ENCODE assay signal across 1 cellular context in the genomic region with DNA sequence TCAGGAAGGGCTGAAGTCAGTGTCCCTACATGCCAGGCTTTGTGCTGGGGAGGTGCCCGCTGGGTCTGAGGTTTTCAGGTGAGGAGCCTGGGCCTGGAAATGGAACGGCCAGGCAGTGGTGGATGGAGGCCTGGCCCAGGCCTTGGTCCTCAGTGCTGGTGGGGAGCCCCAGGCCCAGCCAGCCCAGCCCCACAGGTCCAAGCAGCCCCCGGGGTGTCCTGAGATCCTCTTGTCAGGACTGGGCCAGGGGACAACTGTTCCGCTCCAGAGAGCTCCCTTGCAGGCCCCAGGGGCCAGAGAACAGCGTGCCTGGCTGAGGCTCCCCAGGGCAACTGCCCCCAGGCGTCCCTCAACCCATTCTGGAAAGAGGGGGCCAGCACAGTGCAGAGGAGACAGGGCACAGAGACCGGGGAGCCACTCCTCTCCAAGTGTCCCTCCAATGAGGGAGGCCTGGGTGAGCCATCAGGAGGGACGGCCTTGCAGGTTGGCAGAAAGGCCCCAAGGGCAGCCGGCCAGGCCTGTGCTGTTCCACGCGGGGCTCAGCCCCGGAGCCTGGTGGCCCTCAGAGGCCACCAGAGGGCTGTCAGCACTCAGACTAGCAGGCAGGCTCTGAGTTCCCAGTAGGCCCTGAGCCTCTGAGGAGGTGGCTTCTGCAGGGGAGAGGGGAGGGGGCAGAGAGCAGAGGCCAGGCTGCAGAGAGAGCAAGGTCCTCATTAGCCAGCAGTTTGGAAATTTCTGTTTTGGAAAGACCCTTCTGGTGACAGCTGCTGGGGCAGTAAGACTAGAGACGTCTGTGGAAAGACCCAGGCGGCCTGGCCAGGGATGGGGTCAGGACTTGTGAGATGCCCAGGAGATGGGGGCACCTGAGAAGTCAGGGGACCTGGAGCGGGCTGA.
TF ChIP-seq lines count a peak whose summit lies in the region.

No MANE protein-coding gene starts in this region.

TF ChIP-seq in HepG2, 621 proteins besides CTCF, POLR2A, EP300 and RAD21 (continued from another document and continues in another):
- TF ChIP-seq, protein P1, sequence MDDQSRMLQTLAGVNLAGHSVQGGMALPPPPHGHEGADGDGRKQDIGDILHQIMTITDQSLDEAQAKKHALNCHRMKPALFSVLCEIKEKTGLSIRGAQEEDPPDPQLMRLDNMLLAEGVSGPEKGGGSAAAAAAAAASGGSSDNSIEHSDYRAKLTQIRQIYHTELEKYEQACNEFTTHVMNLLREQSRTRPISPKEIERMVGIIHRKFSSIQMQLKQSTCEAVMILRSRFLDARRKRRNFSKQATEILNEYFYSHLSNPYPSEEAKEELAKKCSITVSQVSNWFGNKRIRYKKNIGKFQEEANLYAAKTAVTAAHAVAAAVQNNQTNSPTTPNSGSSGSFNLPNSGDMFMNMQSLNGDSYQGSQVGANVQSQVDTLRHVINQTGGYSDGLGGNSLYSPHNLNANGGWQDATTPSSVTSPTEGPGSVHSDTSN (CRISPR knock-in tag; IDR thresholded peaks at IDR 0.05; ENCODE audit: borderline replicate concordance), result no peak
- TF ChIP-seq RNF219 (CRISPR knock-in tag; IDR thresholded peaks at IDR 0.05) (no peak), ZNF329 (CRISPR knock-in tag; IDR thresholded peaks at IDR 0.05; ENCODE audit: low read depth) (no peak), ZNF660 (CRISPR knock-in tag; IDR thresholded peaks at IDR 0.05; ENCODE audit: borderline replicate concordance, low read depth) (no peak), ZNF280D (CRISPR knock-in tag; IDR thresholded peaks at IDR 0.05) (no peak), ARNT2 (CRISPR knock-in tag; IDR thresholded peaks at IDR 0.05; ENCODE audit: low read depth) (no peak), ZNF552 (CRISPR knock-in tag; IDR thresholded peaks at IDR 0.05; ENCODE audit: borderline replicate concordance) (no peak), MLX (CRISPR knock-in tag; IDR thresholded peaks at IDR 0.05) (no peak), ZFP36L1 (CRISPR knock-in tag; IDR thresholded peaks at IDR 0.05) (no peak), ELK4 (CRISPR knock-in tag; IDR thresholded peaks at IDR 0.05; ENCODE audit: borderline replicate concordance) (no peak), FOXK1 (CRISPR knock-in tag; IDR thresholded peaks at IDR 0.05; ENCODE audit: borderline replicate concordance, low read depth) (no peak), SP2 (CRISPR knock-in tag; IDR thresholded peaks at IDR 0.05) (no peak), CEBPG (CRISPR knock-in tag; IDR thresholded peaks at IDR 0.05) (no peak), ZNF274 (CRISPR knock-in tag; IDR thresholded peaks at IDR 0.05) (0 out of 2 replicates have a peak, but pooled peaks have one; percentile 24), ZNF773 (CRISPR knock-in tag; IDR thresholded peaks at IDR 0.05; ENCODE audit: borderline replicate concordance) (no peak), SAFB2 (CRISPR knock-in tag; IDR thresholded peaks at IDR 0.05; ENCODE audit: borderline replicate concordance, low read depth) (no peak), MXI1 (IDR thresholded peaks at IDR 0.05; ENCODE audit: borderline replicate concordance, low read depth, low read length) (no peak; the same call in 2 of the 3 replicates), BRF2 (CRISPR knock-in tag; IDR thresholded peaks at IDR 0.05) (no peak), ZFYVE20 (CRISPR knock-in tag; IDR thresholded peaks at IDR 0.05; ENCODE audit: borderline replicate concordance, low read depth) (no peak), FOXK2 (IDR thresholded peaks at IDR 0.05) (no peak), ZNF230 (CRISPR knock-in tag; IDR thresholded peaks at IDR 0.05) (no peak; the same call in 1 of the 2 replicates), ZNF121 (CRISPR knock-in tag; IDR thresholded peaks at IDR 0.05) (no peak), ZNF234 (CRISPR knock-in tag; conservative IDR thresholded peaks at IDR 0.05) (no peak), SALL2 (CRISPR knock-in tag; IDR thresholded peaks at IDR 0.05) (no peak), PCBP1 (IDR thresholded peaks at IDR 0.05; ENCODE audit: borderline replicate concordance, low read depth, low read length) (0 out of 2 replicates have a peak, but pooled peaks have one; percentile 74), TRIM22 (IDR thresholded peaks at IDR 0.05) (no peak)
- TF ChIP-seq, protein P2, sequence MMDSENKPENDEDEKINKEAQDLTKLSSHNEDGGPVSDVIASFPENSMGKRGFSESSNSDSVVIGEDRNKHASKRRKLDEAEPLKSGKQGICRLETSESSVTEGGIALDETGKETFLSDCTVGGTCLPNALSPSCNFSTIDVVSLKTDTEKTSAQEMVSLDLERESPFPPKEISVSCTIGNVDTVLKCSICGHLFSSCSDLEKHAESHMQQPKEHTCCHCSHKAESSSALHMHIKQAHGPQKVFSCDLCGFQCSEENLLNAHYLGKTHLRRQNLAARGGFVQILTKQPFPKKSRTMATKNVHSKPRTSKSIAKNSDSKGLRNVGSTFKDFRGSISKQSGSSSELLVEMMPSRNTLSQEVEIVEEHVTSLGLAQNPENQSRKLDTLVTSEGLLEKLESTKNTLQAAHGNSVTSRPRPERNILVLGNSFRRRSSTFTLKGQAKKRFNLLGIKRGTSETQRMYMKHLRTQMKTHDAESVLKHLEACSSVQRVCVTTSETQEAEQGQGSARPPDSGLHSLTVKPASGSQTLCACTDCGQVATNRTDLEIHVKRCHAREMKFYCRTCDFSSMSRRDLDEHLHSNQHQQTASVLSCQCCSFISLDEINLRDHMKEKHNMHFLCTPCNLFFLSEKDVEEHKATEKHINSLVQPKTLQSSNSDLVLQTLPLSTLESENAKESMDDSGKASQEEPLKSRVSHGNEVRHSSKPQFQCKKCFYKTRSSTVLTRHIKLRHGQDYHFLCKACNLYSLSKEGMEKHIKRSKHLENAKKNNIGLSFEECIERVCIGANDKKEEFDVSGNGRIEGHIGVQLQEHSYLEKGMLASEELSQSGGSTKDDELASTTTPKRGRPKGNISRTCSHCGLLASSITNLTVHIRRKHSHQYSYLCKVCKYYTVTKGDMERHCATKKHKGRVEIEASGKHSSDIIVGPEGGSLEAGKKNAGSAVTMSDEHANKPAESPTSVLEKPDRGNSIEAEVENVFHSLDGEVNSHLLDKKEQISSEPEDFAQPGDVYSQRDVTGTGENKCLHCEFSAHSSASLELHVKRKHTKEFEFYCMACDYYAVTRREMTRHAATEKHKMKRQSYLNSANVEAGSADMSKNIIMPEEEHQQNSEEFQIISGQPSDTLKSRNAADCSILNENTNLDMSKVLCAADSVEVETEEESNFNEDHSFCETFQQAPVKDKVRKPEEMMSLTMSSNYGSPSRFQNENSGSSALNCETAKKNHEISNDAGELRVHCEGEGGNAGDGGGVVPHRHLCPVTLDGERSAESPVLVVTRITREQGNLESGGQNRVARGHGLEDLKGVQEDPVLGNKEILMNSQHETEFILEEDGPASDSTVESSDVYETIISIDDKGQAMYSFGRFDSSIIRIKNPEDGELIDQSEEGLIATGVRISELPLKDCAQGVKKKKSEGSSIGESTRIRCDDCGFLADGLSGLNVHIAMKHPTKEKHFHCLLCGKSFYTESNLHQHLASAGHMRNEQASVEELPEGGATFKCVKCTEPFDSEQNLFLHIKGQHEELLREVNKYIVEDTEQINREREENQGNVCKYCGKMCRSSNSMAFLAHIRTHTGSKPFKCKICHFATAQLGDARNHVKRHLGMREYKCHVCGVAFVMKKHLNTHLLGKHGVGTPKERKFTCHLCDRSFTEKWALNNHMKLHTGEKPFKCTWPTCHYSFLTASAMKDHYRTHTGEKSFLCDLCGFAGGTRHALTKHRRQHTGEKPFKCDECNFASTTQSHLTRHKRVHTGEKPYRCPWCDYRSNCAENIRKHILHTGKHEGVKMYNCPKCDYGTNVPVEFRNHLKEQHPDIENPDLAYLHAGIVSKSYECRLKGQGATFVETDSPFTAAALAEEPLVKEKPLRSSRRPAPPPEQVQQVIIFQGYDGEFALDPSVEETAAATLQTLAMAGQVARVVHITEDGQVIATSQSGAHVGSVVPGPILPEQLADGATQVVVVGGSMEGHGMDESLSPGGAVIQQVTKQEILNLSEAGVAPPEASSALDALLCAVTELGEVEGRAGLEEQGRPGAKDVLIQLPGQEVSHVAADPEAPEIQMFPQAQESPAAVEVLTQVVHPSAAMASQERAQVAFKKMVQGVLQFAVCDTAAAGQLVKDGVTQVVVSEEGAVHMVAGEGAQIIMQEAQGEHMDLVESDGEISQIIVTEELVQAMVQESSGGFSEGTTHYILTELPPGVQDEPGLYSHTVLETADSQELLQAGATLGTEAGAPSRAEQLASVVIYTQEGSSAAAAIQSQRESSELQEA (CRISPR knock-in tag; IDR thresholded peaks at IDR 0.05; ENCODE audit: not compliant biosample characterization), result no peak
- TF ChIP-seq, protein P3, sequence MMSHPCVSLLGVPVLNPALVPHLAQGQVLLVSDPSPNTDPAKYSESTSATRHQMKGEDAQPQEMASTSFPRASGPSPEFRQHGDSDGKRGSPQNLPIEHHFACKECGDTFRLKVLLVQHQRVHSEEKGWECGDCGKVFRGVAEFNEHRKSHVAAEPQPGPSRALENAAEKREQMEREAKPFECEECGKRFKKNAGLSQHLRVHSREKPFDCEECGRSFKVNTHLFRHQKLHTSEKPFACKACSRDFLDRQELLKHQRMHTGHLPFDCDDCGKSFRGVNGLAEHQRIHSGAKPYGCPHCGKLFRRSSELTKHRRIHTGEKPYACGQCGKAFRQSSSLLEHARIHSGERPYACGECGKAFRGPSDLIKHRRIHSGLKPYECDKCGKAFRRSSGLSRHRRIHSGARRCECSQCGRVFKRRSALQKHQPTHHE (CRISPR knock-in tag; IDR thresholded peaks at IDR 0.05; ENCODE audit: borderline replicate concordance), result no peak
